1 cellular context compared by ENCODE assay signal in genomic region chr13:23322353-23323336, GRCh38.
TF ChIP-seq lines count a peak whose summit lies in the region.

No MANE protein-coding gene starts in this region.

TF ChIP-seq in SK-N-SH, 30 proteins besides CTCF, POLR2A, EP300 and RAD21 (continued from another document):
- no peak for TF ChIP-seq FOXM1 (IDR thresholded peaks at IDR 0.05; ENCODE audit: low read depth)
- TF ChIP-seq, protein P1, sequence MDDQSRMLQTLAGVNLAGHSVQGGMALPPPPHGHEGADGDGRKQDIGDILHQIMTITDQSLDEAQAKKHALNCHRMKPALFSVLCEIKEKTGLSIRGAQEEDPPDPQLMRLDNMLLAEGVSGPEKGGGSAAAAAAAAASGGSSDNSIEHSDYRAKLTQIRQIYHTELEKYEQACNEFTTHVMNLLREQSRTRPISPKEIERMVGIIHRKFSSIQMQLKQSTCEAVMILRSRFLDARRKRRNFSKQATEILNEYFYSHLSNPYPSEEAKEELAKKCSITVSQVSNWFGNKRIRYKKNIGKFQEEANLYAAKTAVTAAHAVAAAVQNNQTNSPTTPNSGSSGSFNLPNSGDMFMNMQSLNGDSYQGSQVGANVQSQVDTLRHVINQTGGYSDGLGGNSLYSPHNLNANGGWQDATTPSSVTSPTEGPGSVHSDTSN (IDR thresholded peaks at IDR 0.05), result no peak
TF ChIP-seq in SK-N-SH: peak in this region for 0.
